In genomic region chr12:95116341-95116740, GRCh38 we compare ENCODE assay signal across 13 cellular contexts. TPM values are rescaled to one million over a fixed set of nuclear protein-coding genes. Genes with fewer than 3 reads are reported as not detected.
DNase-seq lines count a peak whose midpoint lies in the region; ATAC-seq, FAIRE-seq and TF ChIP-seq lines count a peak whose summit lies in the region.
"Had no signal": no experiment of that assay in that cellular context is flagged by ENCODE, and none has a peak within 500 bp of the region (broad histone marks: within the 10 kb centered on the region; RNA-seq: fewer than 3 reads in every experiment).

No MANE protein-coding gene starts in this region.

- TF ChIP-seq CTCF in bronchial epithelial cell (IDR thresholded peaks at IDR 0.05; ENCODE audit: insufficient read depth, low read length, severe bottlenecking) (no peak), vagina (IDR thresholded peaks at IDR 0.05) (no peak)

- peak overlapping the region; percentile 0 for H3K4me3 Mint-ChIP-seq in activated CD8-positive, alpha-beta memory T cell treated with anti-CD3 and anti-CD28 coated beads, Interleukin-2, amount 10 ng/mL, durations not matched to agents 7 days and 5 days
- H3K4me3 Mint-ChIP-seq: activated CD4-positive, alpha-beta T cell treated with anti-CD3 and anti-CD28 coated beads for 36 hours; activated naive CD4-positive, alpha-beta T cell treated with anti-CD3 and anti-CD28 coated beads, Interleukin-2, amount 10 ng/mL, durations not matched to agents 7 days and 5 days had no signal

- H3K27ac ChIP-seq in muscle layer of colon (ENCODE audit: low read depth, low read length) = peak overlapping the region; percentile 67
- peak overlapping the region; percentile 44 for H3K27ac ChIP-seq in vagina
- H3K27ac ChIP-seq: BLaER1 treated with 17β-estradiol and CSF1 and Interleukin-3, amounts not matched to agents 10 nM and 100 nM had no signal

- ATAC-seq in activated CD8-positive, alpha-beta memory T cell treated with anti-CD3 and anti-CD28 coated beads, Interleukin-2, amount 10 ng/mL, durations not matched to agents 7 days and 5 days = no peak
- ATAC-seq in GM18909 (IDR thresholded peaks at IDR 0.05; ENCODE audit: poor library complexity, unreplicated experiment) = no peak

- TF ChIP-seq POLR2A in vagina (IDR thresholded peaks at IDR 0.05) = no peak

- H3K27me3 ChIP-seq in bronchial epithelial cell (ENCODE audit: control insufficient read depth, insufficient read depth, low read length) (no peaks in the 10 kb centered on the region), muscle layer of colon (ENCODE audit: control insufficient read depth in 1 of 2, insufficient read depth in 2 of 2, low read length in 2 of 2) (no peaks in the 10 kb centered on the region), vagina (no peaks in the 10 kb centered on the region)
- H3K27me3 ChIP-seq: ascending aorta; BLaER1 treated with 17β-estradiol and CSF1 and Interleukin-3, amounts not matched to agents 10 nM and 100 nM had no signal

- no peaks in the 10 kb centered on the region for H3K9me3 Mint-ChIP-seq in activated CD8-positive, alpha-beta memory T cell treated with anti-CD3 and anti-CD28 coated beads, Interleukin-2, amount 10 ng/mL, durations not matched to agents 7 days and 5 days (ENCODE audit: low read depth)
- H3K9me3 Mint-ChIP-seq: activated naive CD4-positive, alpha-beta T cell treated with anti-CD3 and anti-CD28 coated beads, Interleukin-2, amount 10 ng/mL, durations not matched to agents 7 days and 5 days had no signal

- no peaks in the 10 kb centered on the region for H3K9me3 ChIP-seq in muscle layer of colon (ENCODE audit: low read length)
- no peaks in the 10 kb centered on the region for H3K9me3 ChIP-seq in vagina
- H3K9me3 ChIP-seq: ascending aorta; BLaER1 treated with 17β-estradiol and CSF1 and Interleukin-3, amounts not matched to agents 10 nM and 100 nM had no signal

- FAIRE-seq in bronchial epithelial cell (lab: Jason Lieb, UNC) = no peak
- FAIRE-seq: GM12878 had no signal

- CTCF ChIA-PET in activated CD8-positive, alpha-beta memory T cell treated with anti-CD3 and anti-CD28 coated beads, Interleukin-2, amount 10 ng/mL, durations not matched to agents 7 days and 5 days (lab: Charles Lee) = interaction anchor here (1.0 to 3.3 kb wide), 9 partner anchors 9 to 423 kb away, joined by 3 to 31 read pairs (median 6); partner anchors contain the start of genes FGD6, NR2C1 and VEZT

- peaks cover 10% of the 10 kb centered on the region for H3K4me1 Mint-ChIP-seq in activated CD8-positive, alpha-beta memory T cell treated with anti-CD3 and anti-CD28 coated beads, Interleukin-2, amount 10 ng/mL, durations not matched to agents 7 days and 5 days

- no peak overlapping the region for H3K9ac ChIP-seq in muscle layer of colon (ENCODE audit: low read length)

- H3K27ac Mint-ChIP-seq in activated CD8-positive, alpha-beta memory T cell treated with anti-CD3 and anti-CD28 coated beads, Interleukin-2, amount 10 ng/mL, durations not matched to agents 7 days and 5 days = peak overlapping the region; percentile 53
- H3K27ac Mint-ChIP-seq: activated CD4-positive, alpha-beta T cell treated with anti-CD3 and anti-CD28 coated beads for 36 hours; activated naive CD4-positive, alpha-beta T cell treated with anti-CD3 and anti-CD28 coated beads, Interleukin-2, amount 10 ng/mL, durations not matched to agents 7 days and 5 days had no signal

- no peaks in the 10 kb centered on the region for H3K27me3 Mint-ChIP-seq in activated CD8-positive, alpha-beta memory T cell treated with anti-CD3 and anti-CD28 coated beads, Interleukin-2, amount 10 ng/mL, durations not matched to agents 7 days and 5 days
- H3K27me3 Mint-ChIP-seq: activated CD4-positive, alpha-beta T cell treated with anti-CD3 and anti-CD28 coated beads for 36 hours; activated naive CD4-positive, alpha-beta T cell treated with anti-CD3 and anti-CD28 coated beads, Interleukin-2, amount 10 ng/mL, durations not matched to agents 7 days and 5 days had no signal

- H3K4me1 ChIP-seq in muscle layer of colon (ENCODE audit: insufficient read depth, low read length) = peaks cover 30% of the 10 kb centered on the region
- peaks cover 19% of the 10 kb centered on the region for H3K4me1 ChIP-seq in vagina

- intact Hi-C loops in vagina (cut with DNase I) = loop anchor here (2.0 kb wide), 1 partner anchor 220 kb away; no protein-coding TSS in a partner anchor

- no peak overlapping the region for H3K4me3 ChIP-seq in bronchial epithelial cell (ENCODE audit: low read depth, low read length)
- H3K4me3 ChIP-seq in muscle layer of colon (ENCODE audit: low read depth in 1 of 2, low read length in 2 of 2) = no peak overlapping the region
- H3K4me3 ChIP-seq in vagina = no peak overlapping the region
- H3K4me3 ChIP-seq: ascending aorta; BLaER1 treated with 17β-estradiol and CSF1 and Interleukin-3, amounts not matched to agents 10 nM and 100 nM; GM12878 had no signal

- H3K36me3 Mint-ChIP-seq in activated CD8-positive, alpha-beta memory T cell treated with anti-CD3 and anti-CD28 coated beads, Interleukin-2, amount 10 ng/mL, durations not matched to agents 7 days and 5 days = no peaks in the 10 kb centered on the region
- H3K36me3 Mint-ChIP-seq: activated naive CD4-positive, alpha-beta T cell treated with anti-CD3 and anti-CD28 coated beads, Interleukin-2, amount 10 ng/mL, durations not matched to agents 7 days and 5 days had no signal

- DNase-seq in activated CD8-positive, alpha-beta memory T cell treated with anti-CD3 and anti-CD28 coated beads, Interleukin-2, amount 10 ng/mL, durations not matched to agents 7 days and 5 days = no peak
- no peak for DNase-seq in activated CD8-positive, alpha-beta memory T cell treated with anti-CD3 and anti-CD28 coated beads, Interleukin-2, amount 50 U/mL, for 48 hours
- DNase-seq in bronchial epithelial cell (ENCODE audit: low read depth) (peak; percentile 23), vagina (ENCODE audit: extremely low spot score in 2 of 2) (no peak), NCI-H1048 (lab: John Stamatoyannopoulos, UW) (no peak), globus pallidus (ENCODE audit: low spot score) (no peak)
- DNase-seq: activated CD4-positive, alpha-beta T cell treated with anti-CD3 and anti-CD28 coated beads for 36 hours had no signal

- H3K36me3 ChIP-seq in bronchial epithelial cell (ENCODE audit: control insufficient read depth, insufficient read depth, low read length) (peaks cover 2% of the 10 kb centered on the region), muscle layer of colon (ENCODE audit: insufficient read depth, low read length) (peaks cover 6% of the 10 kb centered on the region), vagina (peaks cover 0 to 9% of the 10 kb centered on the region in 2 donors)

RNA-seq across cellular contexts. Expression of gene NR2C1, which starts 42.9 kb away (rescaled TPM):
- total RNA-seq in activated CD8-positive, alpha-beta memory T cell treated with anti-CD3 and anti-CD28 coated beads, Interleukin-2, amount 10 ng/mL, durations not matched to agents 7 days and 5 days = 10 to 100 TPM; 35.5 to 40.9 TPM
- total RNA-seq in bronchial epithelial cell = 14.5 and 19.1 TPM in 2 replicates
- total RNA-seq in vagina = 49.4 TPM
